Comparison of ENCODE assay signal across 8 cellular contexts in the genomic region with DNA sequence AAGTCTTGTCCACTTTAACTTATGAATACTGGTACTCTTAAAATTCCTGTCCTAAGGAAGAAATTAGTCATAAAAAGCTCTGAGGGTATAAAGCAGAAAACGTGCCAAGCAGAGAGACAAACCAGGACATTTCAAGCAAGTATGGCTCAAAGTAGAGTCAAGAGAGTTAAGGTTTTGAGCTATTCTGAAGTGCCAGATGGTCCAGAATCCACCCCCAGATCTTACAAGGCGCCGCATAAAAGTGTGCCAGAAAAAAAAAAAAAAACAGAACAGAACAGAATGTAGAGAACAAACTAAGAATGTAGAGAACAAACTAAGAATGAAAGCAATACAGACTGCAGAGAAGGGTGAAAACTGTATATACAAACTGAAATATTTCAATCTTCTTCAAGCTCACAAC. TPM values are rescaled to one million over a fixed set of nuclear protein-coding genes. Genes with fewer than 3 reads are reported as not detected.
DNase-seq lines count a peak whose midpoint lies in the region; ATAC-seq lines count a peak whose summit lies in the region.

No MANE protein-coding gene starts in this region.

- DNase-seq in AG08396 (ENCODE audit: low spot score) (peak; percentile 20), left lobe of liver (ENCODE audit: low spot score) (no peak), DMS114 treated with DMSO at 0.1 percent for 48 hours (lab: John Stamatoyannopoulos, UW; ENCODE audit: unreplicated experiment) (no peak), NCI-H146 treated with DMSO at 0.1 percent for 48 hours (lab: John Stamatoyannopoulos, UW; ENCODE audit: unreplicated experiment) (no peak), CD1c-positive myeloid dendritic cell (ENCODE audit: extremely low spot score) (no peak)
- DNase-seq in activated T-helper 2 cell treated with anti-CD3 and anti-CD28 coated beads, Interferon-gamma antibody, Interleukin-2, Interleukin-4, amounts not matched to agents 10 μg/mL and 5 μg/mL and 100 μg/mL, durations not matched to agents 14 hours and 24 hours and 36 hours (ENCODE audit: low spot score) = no peak
- no peak for DNase-seq in activated effector memory CD4-positive, alpha-beta T cell treated with anti-CD3 and anti-CD28 coated beads, Interleukin-2, amount 50 U/mL, for 16 hours

- intact Hi-C loops in activated T-helper 2 cell treated with anti-CD3 and anti-CD28 coated beads, Interferon-gamma antibody, Interleukin-2, Interleukin-4, amounts not matched to agents 10 μg/mL and 5 μg/mL and 100 μg/mL, durations not matched to agents 14 hours and 24 hours and 36 hours (cut with micrococcal nuclease) = no loop called here

- no peaks in the 10 kb centered on the region for H3K27me3 Mint-ChIP-seq in activated T-helper 2 cell treated with anti-CD3 and anti-CD28 coated beads, Interferon-gamma antibody, Interleukin-2, Interleukin-4, amounts not matched to agents 10 μg/mL and 5 μg/mL and 100 μg/mL, durations not matched to agents 14 hours and 24 hours and 36 hours (ENCODE audit: low read depth)

- peak overlapping the region; percentile 36 for H3K27ac Mint-ChIP-seq in activated T-helper 2 cell treated with anti-CD3 and anti-CD28 coated beads, Interferon-gamma antibody, Interleukin-2, Interleukin-4, amounts not matched to agents 10 μg/mL and 5 μg/mL and 100 μg/mL, durations not matched to agents 14 hours and 24 hours and 36 hours

- no peaks in the 10 kb centered on the region for H3K9me3 Mint-ChIP-seq in activated T-helper 2 cell treated with anti-CD3 and anti-CD28 coated beads, Interferon-gamma antibody, Interleukin-2, Interleukin-4, amounts not matched to agents 10 μg/mL and 5 μg/mL and 100 μg/mL, durations not matched to agents 14 hours and 24 hours and 36 hours

- peaks cover 40% of the 10 kb centered on the region for H3K36me3 Mint-ChIP-seq in activated T-helper 2 cell treated with anti-CD3 and anti-CD28 coated beads, Interferon-gamma antibody, Interleukin-2, Interleukin-4, amounts not matched to agents 10 μg/mL and 5 μg/mL and 100 μg/mL, durations not matched to agents 14 hours and 24 hours and 36 hours (ENCODE audit: low read depth)

- no peak overlapping the region for H3K4me3 Mint-ChIP-seq in activated T-helper 2 cell treated with anti-CD3 and anti-CD28 coated beads, Interferon-gamma antibody, Interleukin-2, Interleukin-4, amounts not matched to agents 10 μg/mL and 5 μg/mL and 100 μg/mL, durations not matched to agents 14 hours and 24 hours and 36 hours (ENCODE audit: low read depth)

- peaks cover 20% of the 10 kb centered on the region for H3K4me1 Mint-ChIP-seq in activated T-helper 2 cell treated with anti-CD3 and anti-CD28 coated beads, Interferon-gamma antibody, Interleukin-2, Interleukin-4, amounts not matched to agents 10 μg/mL and 5 μg/mL and 100 μg/mL, durations not matched to agents 14 hours and 24 hours and 36 hours (ENCODE audit: low read depth)

- ATAC-seq in GM21576 (IDR thresholded peaks at IDR 0.05; ENCODE audit: unreplicated experiment) = peak; percentile 37
- ATAC-seq in left lobe of liver = peak; percentile 26

RNA-seq across cellular contexts. Expression of a gene that starts 12.5 kb away (rescaled TPM):
- 50.1 and 54.1 TPM in 2 replicates for total RNA-seq in activated T-helper 2 cell treated with anti-CD3 and anti-CD28 coated beads, Interferon-gamma antibody, Interleukin-2, Interleukin-4, amounts not matched to agents 10 μg/mL and 5 μg/mL and 100 μg/mL, durations not matched to agents 14 hours and 24 hours and 36 hours
- 26.1 TPM for total RNA-seq in left lobe of liver
